8 cellular contexts compared by ENCODE assay signal in the genomic region with DNA sequence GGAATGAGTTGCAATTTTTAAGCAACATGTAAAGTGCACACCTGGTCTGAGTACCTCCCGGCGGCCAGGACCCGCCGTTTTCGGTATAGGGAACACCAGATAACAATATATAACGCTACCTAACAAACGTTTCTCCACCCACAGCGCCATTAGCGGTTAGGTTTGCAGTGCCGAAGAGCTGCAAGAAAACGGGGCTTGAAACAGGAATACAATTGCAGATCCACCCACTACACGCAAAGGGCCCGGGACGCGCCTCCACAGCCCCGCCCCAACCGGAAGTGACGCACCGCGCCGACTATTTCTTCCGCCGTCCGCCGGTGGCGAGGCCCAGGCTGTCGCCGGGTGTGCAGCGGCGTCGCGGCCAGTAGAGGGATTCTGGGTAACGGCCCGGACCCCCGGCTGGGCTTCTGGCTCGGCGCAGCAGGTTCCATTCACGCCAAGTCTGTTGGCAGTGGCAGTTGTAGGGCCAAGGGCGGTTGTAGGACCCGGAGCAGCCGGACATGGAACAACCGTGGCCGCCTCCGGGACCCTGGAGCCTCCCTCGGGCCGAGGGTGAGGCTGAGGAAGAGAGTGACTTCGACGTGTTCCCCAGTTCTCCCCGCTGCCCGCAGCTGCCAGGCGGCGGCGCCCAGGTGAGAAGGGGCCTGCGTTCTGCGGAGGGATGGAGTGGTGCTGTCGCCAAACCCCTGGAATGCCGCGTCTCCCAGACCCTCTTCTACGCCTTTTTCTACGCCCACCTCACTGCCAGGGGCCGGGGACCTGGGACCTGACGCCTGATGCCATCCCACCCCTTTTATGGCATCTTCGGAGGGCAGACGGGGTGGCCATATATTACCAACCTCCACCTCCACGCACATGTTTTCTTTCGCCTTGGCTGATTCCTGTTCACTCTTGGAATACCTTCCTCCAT. TPM values are rescaled to one million over a fixed set of nuclear protein-coding genes. Genes with fewer than 3 reads are reported as not detected.
DNase-seq lines count a peak whose midpoint lies in the region; ATAC-seq and TF ChIP-seq lines count a peak whose summit lies in the region.

A gene (plus strand): TSS at position 302 of the 910 bp plus-strand sequence. CDS start 199 bp downstream, at position 501.

- DNase-seq in Ammon's horn (ENCODE audit: low spot score): peak; percentile 98
- peak; percentile 89 for DNase-seq in NCI-H460 (ENCODE audit: extremely low read depth, low read depth)
- peak; percentile 99 for DNase-seq in activated CD4-positive, alpha-beta T cell treated with anti-CD3 and anti-CD28 coated beads for 1 hour
- DNase-seq in choroid plexus epithelial cell (ENCODE audit: low read depth): peak; percentile 98
- DNase-seq in kidney glomerular epithelial cell (lab: John Stamatoyannopoulos, UW): peak; percentile 95
- DNase-seq in stimulated activated CD4-positive, alpha-beta T cell treated with anti-CD3 and anti-CD28 coated beads, Interleukin-1b, Interleukin-23, amount 100 ng/mL, for 1 hour (ENCODE audit: low read depth in 2 of 2): peak; percentile 93 to 99

- H3K4me3 ChIP-seq in choroid plexus epithelial cell (ENCODE audit: low read depth, low read length): peak within 1 kb of the TSS; percentile 86

- TF ChIP-seq CTCF in choroid plexus epithelial cell (conservative IDR thresholded peaks at IDR 0.05; ENCODE audit: low read depth, low read length): peak; percentile 57

- peak; percentile 96 for ATAC-seq in GM19043 (IDR thresholded peaks at IDR 0.05; ENCODE audit: low read depth, unreplicated experiment)
- ATAC-seq in HG03378 (IDR thresholded peaks at IDR 0.05; ENCODE audit: unreplicated experiment): peak; percentile 91

RNA-seq across cellular contexts. Expression of the gene that starts here (rescaled TPM):
- 10.7 and 12.0 TPM in 2 replicates for total RNA-seq in NCI-H460 (2014; rRNA removed; shearing (Covaris generic))
- 9.2 and 11.9 TPM in 2 replicates for polyA plus RNA-seq in NCI-H460 (2014; cell fraction: nucleus; rRNA removed)

Comparison
In these comparisons a context has a peak if more than half of its experiments do, and no peak if none do; other contexts are left out.
1. Peak in every context shown above with its lines: DNase-seq, ATAC-seq and H3K4me3 ChIP-seq.